Comparison of ENCODE assay signal across 8 cellular contexts in genomic region chr15:66386204-66387123, GRCh38. TPM values are rescaled to one million over a fixed set of nuclear protein-coding genes. Genes with fewer than 3 reads are reported as not detected.
DNase-seq lines count a peak whose midpoint lies in the region; ATAC-seq and TF ChIP-seq lines count a peak whose summit lies in the region.

Gene MAP2K1 (plus strand): TSS chr15:66386912. CDS start chr15:66387348, 436 bp downstream.

- peaks cover 10% of the 10 kb centered on the region; the same call in 1 of the 2 replicates for H3F3A ChIP-seq in PC-9 (ENCODE audit: insufficient read depth, low read depth)

- TSS peak; percentile 90 for BruUV-seq in PC-9 (replicated peaks; lab: Mats Ljungman, UMichigan)

- CTCF ChIA-PET in PC-9 (lab: Charles Lee) = interaction anchor here (0.6 to 2.6 kb wide), 5 partner anchors 17 to 517 kb away, joined by 3 to 13 read pairs (median 5); partner anchors contain the start of genes RAB11A and SNAPC5

- peak within 1 kb of the TSS; percentile 70 for H3K9ac ChIP-seq in muscle layer of colon (ENCODE audit: low read length)

- peaks cover 45% of the 10 kb centered on the region for H3K36me3 Mint-ChIP-seq in activated T-cell treated with anti-CD3 and anti-CD28 coated beads, Interleukin-2, amount 50 U/mL, for 24 hours (ENCODE audit: low read depth)

- H3K4me3 Mint-ChIP-seq in activated T-cell treated with anti-CD3 and anti-CD28 coated beads, Interleukin-2, amount 50 U/mL, for 24 hours = peak within 1 kb of the TSS; percentile 96

- H3K36me3 ChIP-seq in PC-9 (ENCODE audit: low read depth) = no peaks in the 10 kb centered on the region
- peaks cover 4% of the 10 kb centered on the region for H3K36me3 ChIP-seq in muscle layer of colon (ENCODE audit: insufficient read depth, low read length)

- TF ChIP-seq CTCF in PC-9 (conservative IDR thresholded peaks at IDR 0.05) = no peak; the same call in 1 of the 2 replicates

- H3K4me2 ChIP-seq in PC-9 = peak within 1 kb of the TSS; percentile 85

- H3K9me2 ChIP-seq in PC-9 (ENCODE audit: insufficient read depth) = no peaks in the 10 kb centered on the region

- peak; percentile 94 for DNase-seq in DMS53 treated with DMSO at 0.1 percent for 48 hours (lab: John Stamatoyannopoulos, UW; ENCODE audit: unreplicated experiment)
- peak; percentile 95 for DNase-seq in Jurkat, Clone E6-1 (ENCODE audit: low read depth, low spot score)
- peak; percentile 82 to 98 for DNase-seq in PC-9
- peak; percentile 99 for DNase-seq in activated T-cell treated with anti-CD3 and anti-CD28 coated beads, Interleukin-2, amount 50 U/mL, for 24 hours
- peak; percentile 98 to 99 for DNase-seq in erythroblast (lab: John Stamatoyannopoulos, UW)
- DNase-seq in stimulated activated CD8-positive, alpha-beta memory T cell treated with anti-CD3 and anti-CD28 coated beads, Interleukin-7, amount 100 ng/mL, for 24 hours (ENCODE audit: low read depth) = peak; percentile 96

- ATAC-seq in GM21619 (IDR thresholded peaks at IDR 0.05; ENCODE audit: unreplicated experiment) = peak; percentile 68

- POLR2A ChIA-PET in PC-9 (lab: Charles Lee; ENCODE audit: unreplicated experiment) = interaction anchor here (0.6 kb wide), 3 partner anchors 27 to 94 kb away, joined by 3 to 20 read pairs (median 3); no protein-coding TSS in a partner anchor

- no peaks in the 10 kb centered on the region for H3K9me3 ChIP-seq in PC-9 (ENCODE audit: insufficient read depth, low read depth)
- H3K9me3 ChIP-seq in muscle layer of colon (ENCODE audit: low read length) = no peaks in the 10 kb centered on the region

- peak; percentile 85 for TF ChIP-seq POLR2A in erythroblast (IDR thresholded peaks at IDR 0.05; ENCODE audit: low read length)

- H3K4me1 Mint-ChIP-seq in activated T-cell treated with anti-CD3 and anti-CD28 coated beads, Interleukin-2, amount 50 U/mL, for 24 hours (ENCODE audit: low read depth) = peaks cover 45% of the 10 kb centered on the region

- peak within 1 kb of the TSS; percentile 82 for H3K4me3 ChIP-seq in Jurkat, Clone E6-1 (ENCODE audit: low read length)
- H3K4me3 ChIP-seq in PC-9 (peak within 1 kb of the TSS; percentile 62), muscle layer of colon (ENCODE audit: low read depth in 1 of 2, low read length in 2 of 2) (peak within 1 kb of the TSS; percentile 56 to 85)

- peaks cover 44% of the 10 kb centered on the region for H3K79me2 ChIP-seq in PC-9 (ENCODE audit: low read depth)

- peak within 1 kb of the TSS; percentile 96 for H3K27ac Mint-ChIP-seq in activated T-cell treated with anti-CD3 and anti-CD28 coated beads, Interleukin-2, amount 50 U/mL, for 24 hours

- no peaks in the 10 kb centered on the region for H3K27me3 Mint-ChIP-seq in activated T-cell treated with anti-CD3 and anti-CD28 coated beads, Interleukin-2, amount 50 U/mL, for 24 hours

- no peaks in the 10 kb centered on the region for H4K20me1 ChIP-seq in PC-9 (ENCODE audit: insufficient read depth)

- peak within 1 kb of the TSS; percentile 79 for H2AFZ ChIP-seq in PC-9

- intact Hi-C loops in PC-9 (cut with micrococcal nuclease; ENCODE audit: unreplicated experiment) = loop anchor here (1.0 kb wide), 3 partner anchors 30 to 111 kb away; partner anchors contain the start of genes SNAPC5 and TIPIN

- no peaks in the 10 kb centered on the region for H3K9me3 Mint-ChIP-seq in activated T-cell treated with anti-CD3 and anti-CD28 coated beads, Interleukin-2, amount 50 U/mL, for 24 hours

- H3K27ac ChIP-seq in PC-9 (peak within 1 kb of the TSS; percentile 55), muscle layer of colon (ENCODE audit: low read depth, low read length) (peak within 1 kb of the TSS; percentile 91)

- H3K4me1 ChIP-seq in PC-9 (replicated peaks; ENCODE audit: insufficient read depth) (peaks cover 19% of the 10 kb centered on the region), muscle layer of colon (ENCODE audit: insufficient read depth, low read length) (peaks cover 11% of the 10 kb centered on the region)

- no peaks in the 10 kb centered on the region for H3K27me3 ChIP-seq in PC-9 (ENCODE audit: insufficient read depth, low read depth)
- H3K27me3 ChIP-seq in muscle layer of colon (ENCODE audit: control insufficient read depth in 1 of 2, insufficient read depth in 2 of 2, low read length in 2 of 2) = no peaks in the 10 kb centered on the region

RNA-seq across cellular contexts. Expression of gene MAP2K1, which starts in this region (rescaled TPM):
- 64.1 TPM for polyA plus RNA-seq in Jurkat, Clone E6-1 (2012; ENCODE audit: insufficient read depth, insufficient read length)
- total RNA-seq in PC-9 (2021) = 78.6 and 95.5 TPM in 2 replicates

Comparison
In these comparisons a context has a peak if more than half of its experiments do, and no peak if none do; other contexts are left out.
1. Peak in every context shown above with its lines: DNase-seq, ATAC-seq, H3K4me3 ChIP-seq and H3K27ac ChIP-seq.